In the genomic region with DNA sequence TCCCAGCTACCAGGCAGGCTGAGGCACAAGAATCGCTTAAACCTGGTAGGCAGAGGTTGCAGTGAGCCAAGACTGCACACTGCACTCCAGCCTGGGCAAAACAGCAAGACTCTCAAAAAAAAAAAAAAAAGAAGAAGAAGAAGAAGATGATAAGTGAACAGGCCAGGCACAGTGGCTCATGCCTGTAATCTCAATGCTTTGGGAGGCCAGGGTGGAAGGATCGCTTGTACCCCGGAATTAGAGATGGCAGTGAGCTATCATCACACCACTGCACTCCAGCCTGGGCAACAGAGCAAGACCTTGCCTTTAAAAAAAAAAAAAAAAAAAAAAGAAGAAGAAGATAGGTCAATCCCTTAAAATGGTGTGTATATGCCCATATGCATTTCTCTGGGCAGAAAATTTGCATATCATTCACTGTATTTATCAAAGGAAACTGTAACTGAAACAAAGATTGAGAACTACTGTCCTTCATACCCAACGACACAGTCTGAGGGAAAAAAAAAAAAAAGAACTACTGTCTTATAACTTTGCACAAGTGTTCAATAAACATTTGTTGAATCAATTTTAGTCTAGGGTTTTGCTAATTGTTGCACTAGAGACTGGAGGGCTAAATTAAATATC, we compare ENCODE assay signal across 14 cellular contexts. TPM values are rescaled to one million over a fixed set of nuclear protein-coding genes. Genes with fewer than 3 reads are reported as not detected.
DNase-seq lines count a peak whose midpoint lies in the region; ATAC-seq, FAIRE-seq and TF ChIP-seq lines count a peak whose summit lies in the region.
"Had no signal": no experiment of that assay in that cellular context is flagged by ENCODE, and none has a peak within 500 bp of the region (broad histone marks: within the 10 kb centered on the region; RNA-seq: fewer than 3 reads in every experiment).

No MANE protein-coding gene starts in this region.

- no peaks in the 10 kb centered on the region for H3K27me3 Mint-ChIP-seq in CD8-positive, alpha-beta T cell (ENCODE audit: low read depth)

- H3K4me2 ChIP-seq in OCI-LY3 (ENCODE audit: low read length) (peak overlapping the region; percentile 42), hepatocyte (peak overlapping the region; percentile 79)

- ATAC-seq in CD8-positive, alpha-beta T cell = no peak
- ATAC-seq in GM19351 (IDR thresholded peaks at IDR 0.05; ENCODE audit: unreplicated experiment) = no peak

- H3K79me2 ChIP-seq in OCI-LY3 (ENCODE audit: low read length) (peaks cover 73% of the 10 kb centered on the region), hepatocyte (peaks cover 70% of the 10 kb centered on the region)

- FAIRE-seq in GM19239 (lab: Jason Lieb, UNC) (peak; percentile 69), H54 (lab: Jason Lieb, UNC) (no peak)
- FAIRE-seq: GM12892, H1 had no signal

- H3K4me3 Mint-ChIP-seq in CD8-positive, alpha-beta T cell = peak overlapping the region; percentile 40

- no peaks in the 10 kb centered on the region for H3K27me3 ChIP-seq in CD8-positive, alpha-beta T cell (ENCODE audit: insufficient read depth, low read length)
- no peaks in the 10 kb centered on the region for H3K27me3 ChIP-seq in OCI-LY3 (ENCODE audit: low read depth, low read length)
- no peaks in the 10 kb centered on the region for H3K27me3 ChIP-seq in hepatocyte

- no peak for TF ChIP-seq POLR2A in H54 (IDR thresholded peaks at IDR 0.05; ENCODE audit: low read depth, low read length)

- no peaks in the 10 kb centered on the region for H3K36me3 ChIP-seq in CD8-positive, alpha-beta T cell (ENCODE audit: insufficient read depth, low read length)
- H3K36me3 ChIP-seq in OCI-LY3 (replicated peaks; ENCODE audit: low read depth, low read length) (peaks cover 12% of the 10 kb centered on the region), hepatocyte (replicated peaks; ENCODE audit: insufficient read depth, low read depth) (no peaks in the 10 kb centered on the region)

- POLR2A ChIA-PET in CD8-positive, alpha-beta T cell (lab: Charles Lee) = no interaction called here

- peaks cover 18% of the 10 kb centered on the region for H3K4me1 ChIP-seq in CD8-positive, alpha-beta T cell (ENCODE audit: insufficient read depth, low read length)
- H3K4me1 ChIP-seq in OCI-LY3 (ENCODE audit: low read length) (peaks cover 25% of the 10 kb centered on the region), hepatocyte (ENCODE audit: insufficient read depth) (peaks cover 6% of the 10 kb centered on the region)

- WGBS in hepatocyte (ENCODE audit: low lambda C conversion rate, missing lambda C conversion rate) = 93% methylated on average over 4 of the region's 4 CpGs

- H3K9me3 Mint-ChIP-seq in CD8-positive, alpha-beta T cell = no peaks in the 10 kb centered on the region

- H3K4me3 ChIP-seq in CD8-positive, alpha-beta T cell (ENCODE audit: low read depth, low read length) = no peak overlapping the region
- H3K4me3 ChIP-seq in OCI-LY3 (ENCODE audit: low read length) = peak overlapping the region; percentile 3; the same call in 1 of the 2 replicates
- H3K4me3 ChIP-seq in hepatocyte = no peak overlapping the region

- intact Hi-C loops in CD8-positive, alpha-beta T cell (cut with DNase I, micrococcal nuclease) = loop anchor here (5.0 to 10.0 kb wide), 4 partner anchors 161 to 613 kb away; a partner anchor contains a TSS

- CTCF ChIA-PET in CD8-positive, alpha-beta T cell (lab: Charles Lee) = interaction anchor here (1.0 kb wide), 1 partner anchor 18 kb away, joined by 3 read pairs; no protein-coding TSS in a partner anchor

- no peak overlapping the region for H3K27ac ChIP-seq in CD8-positive, alpha-beta T cell (ENCODE audit: low read depth, low read length)
- H3K27ac ChIP-seq in OCI-LY3 (ENCODE audit: low read length) (0 out of 2 replicates have a peak overlapping the region, but pooled peaks have one; percentile 2), hepatocyte (no peak overlapping the region)

- no peak for TF ChIP-seq CTCF in CD8-positive, alpha-beta T cell (IDR thresholded peaks at IDR 0.05)
- no peak for TF ChIP-seq CTCF in OCI-LY3 (IDR thresholded peaks at IDR 0.05; ENCODE audit: low read depth, low read length)
- no peak for TF ChIP-seq CTCF in hepatocyte (IDR thresholded peaks at IDR 0.05; ENCODE audit: poor library complexity)

- H4K20me1 ChIP-seq in OCI-LY3 (ENCODE audit: insufficient read depth, low read length) (peaks cover 41% of the 10 kb centered on the region), hepatocyte (ENCODE audit: insufficient read depth, poor library complexity, severe bottlenecking) (no peaks in the 10 kb centered on the region)

- DNase-seq in CD8-positive, alpha-beta T cell = no peak
- DNase-seq in GM19239 (ENCODE audit: insufficient read length, low spot score) (no peak), hepatocyte (ENCODE audit: low spot score) (no peak), hippocampal formation (lab: John Stamatoyannopoulos, UW) (no peak), H54 (ENCODE audit: insufficient read length, low spot score) (no peak), AG20443 (ENCODE audit: low spot score) (no peak)
- DNase-seq: activated gamma-delta T cell treated with Interleukin-2 at 50 U/mL for 16 hours, mesendoderm, NCI-H1436 treated with DMSO at 0.1 percent for 48 hours, T1000 had no signal

- no peak overlapping the region for H3K9ac ChIP-seq in OCI-LY3 (ENCODE audit: low read length)

- H3K9me2 ChIP-seq in hepatocyte (replicated peaks; ENCODE audit: insufficient read depth) = no peaks in the 10 kb centered on the region

- H3K27ac Mint-ChIP-seq in CD8-positive, alpha-beta T cell = peak overlapping the region; percentile 66

- no peaks in the 10 kb centered on the region for H3K9me3 ChIP-seq in CD8-positive, alpha-beta T cell (ENCODE audit: low read length)
- H3K9me3 ChIP-seq in OCI-LY3 (ENCODE audit: insufficient read depth, low read length) (no peaks in the 10 kb centered on the region), hepatocyte (ENCODE audit: low read depth) (no peaks in the 10 kb centered on the region)

- peaks cover 4% of the 10 kb centered on the region for H3K36me3 Mint-ChIP-seq in CD8-positive, alpha-beta T cell

- H3K4me1 Mint-ChIP-seq in CD8-positive, alpha-beta T cell (ENCODE audit: low read depth) = peaks cover 39% of the 10 kb centered on the region

- no peak overlapping the region for H2AFZ ChIP-seq in OCI-LY3 (ENCODE audit: low read depth, low read length)
- H2AFZ ChIP-seq in hepatocyte = no peak overlapping the region

RNA-seq across cellular contexts. Expression of a gene that starts 2.3 kb away (rescaled TPM):
- 10 to 100 TPM; 82.2 to 89.8 TPM for total RNA-seq in CD8-positive, alpha-beta T cell
- 44.0 and 57.5 TPM in 2 replicates for total RNA-seq in hepatocyte
- 22.5 and 26.0 TPM in 2 replicates for polyA plus RNA-seq in hepatocyte

RNA-seq across cellular contexts. Expression of a gene that starts 42.8 kb away (rescaled TPM):
- total RNA-seq in CD8-positive, alpha-beta T cell = under 1 TPM; 0.05 to 0.06 TPM
- total RNA-seq in hepatocyte = 18.2 and 20.3 TPM in 2 replicates
- 7.5 and 11.5 TPM in 2 replicates for polyA plus RNA-seq in hepatocyte
- total RNA-seq: H1 had no signal

Comparison
In these comparisons a context has a peak if more than half of its experiments do, and no peak if none do; other contexts are left out.
1. RNA of a gene that starts 42.8 kb away (total RNA-seq): 18.2 to 20.3 TPM in hepatocyte; 0.05 to 0.06 TPM in CD8-positive, alpha-beta T cell; every median in the first group is over 10 times any median in the second.